Comparison of ENCODE assay signal across 1 cellular context in the genomic region with DNA sequence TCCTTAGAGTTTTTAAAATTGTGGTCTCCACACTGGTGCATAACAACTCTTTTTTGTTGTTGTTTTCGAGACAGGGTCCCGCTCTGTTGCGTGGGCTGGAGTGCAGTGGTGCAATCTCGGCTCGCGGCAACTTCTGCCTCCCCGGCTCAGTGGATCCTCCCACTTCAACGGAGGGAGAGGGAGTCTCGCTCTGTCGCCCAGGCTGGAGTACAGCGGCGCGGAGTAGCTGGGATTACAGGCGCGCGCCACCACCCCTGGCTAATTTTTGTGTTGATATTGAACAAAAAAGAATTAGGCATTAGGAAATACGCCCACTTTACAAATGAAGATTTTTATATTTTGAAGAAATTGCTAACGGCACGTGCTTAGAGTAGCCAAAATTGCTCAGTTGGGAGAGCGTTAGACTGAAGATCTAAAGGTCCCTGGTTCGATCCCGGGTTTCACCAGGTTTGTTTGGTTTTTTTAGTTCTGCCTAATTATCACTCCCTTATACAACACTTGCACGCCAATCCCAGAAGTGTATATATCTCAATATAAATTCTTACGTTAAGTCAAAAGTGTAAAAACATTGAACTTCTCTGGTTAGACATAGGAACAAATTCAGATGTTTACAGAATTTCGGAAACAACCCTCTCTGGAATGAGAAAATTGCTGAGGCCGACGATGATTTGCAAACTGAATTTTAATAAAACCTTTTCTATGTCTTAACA.
TF ChIP-seq lines count a peak whose summit lies in the region.

No MANE protein-coding gene starts in this region.

TF ChIP-seq in A549, 52 proteins besides CTCF, POLR2A, EP300 and RAD21 (continued from another document):
- TF ChIP-seq, protein P1, sequence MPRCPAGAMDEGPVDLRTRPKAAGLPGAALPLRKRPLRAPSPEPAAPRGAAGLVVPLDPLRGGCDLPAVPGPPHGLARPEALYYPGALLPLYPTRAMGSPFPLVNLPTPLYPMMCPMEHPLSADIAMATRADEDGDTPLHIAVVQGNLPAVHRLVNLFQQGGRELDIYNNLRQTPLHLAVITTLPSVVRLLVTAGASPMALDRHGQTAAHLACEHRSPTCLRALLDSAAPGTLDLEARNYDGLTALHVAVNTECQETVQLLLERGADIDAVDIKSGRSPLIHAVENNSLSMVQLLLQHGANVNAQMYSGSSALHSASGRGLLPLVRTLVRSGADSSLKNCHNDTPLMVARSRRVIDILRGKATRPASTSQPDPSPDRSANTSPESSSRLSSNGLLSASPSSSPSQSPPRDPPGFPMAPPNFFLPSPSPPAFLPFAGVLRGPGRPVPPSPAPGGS (IDR thresholded peaks at IDR 0.05): no peak
- no peak for TF ChIP-seq RFX5 (IDR thresholded peaks at IDR 0.05)
- peak; percentile 21; the same call in 1 of the 2 replicates for TF ChIP-seq SREBF2 (IDR thresholded peaks at IDR 0.05)
- TF ChIP-seq BHLHE40 (IDR thresholded peaks at IDR 0.05; ENCODE audit: low read depth, low read length): peak; percentile 43; the same call in 1 of the 2 replicates
- TF ChIP-seq, protein P2, sequence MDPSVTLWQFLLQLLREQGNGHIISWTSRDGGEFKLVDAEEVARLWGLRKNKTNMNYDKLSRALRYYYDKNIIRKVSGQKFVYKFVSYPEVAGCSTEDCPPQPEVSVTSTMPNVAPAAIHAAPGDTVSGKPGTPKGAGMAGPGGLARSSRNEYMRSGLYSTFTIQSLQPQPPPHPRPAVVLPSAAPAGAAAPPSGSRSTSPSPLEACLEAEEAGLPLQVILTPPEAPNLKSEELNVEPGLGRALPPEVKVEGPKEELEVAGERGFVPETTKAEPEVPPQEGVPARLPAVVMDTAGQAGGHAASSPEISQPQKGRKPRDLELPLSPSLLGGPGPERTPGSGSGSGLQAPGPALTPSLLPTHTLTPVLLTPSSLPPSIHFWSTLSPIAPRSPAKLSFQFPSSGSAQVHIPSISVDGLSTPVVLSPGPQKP (IDR thresholded peaks at IDR 0.05; ENCODE audit: low read depth, low read length): no peak
- TF ChIP-seq GATA3 (IDR thresholded peaks at IDR 0.05; ENCODE audit: borderline replicate concordance): no peak
- no peak for TF ChIP-seq ESRRA (IDR thresholded peaks at IDR 0.05; ENCODE audit: borderline replicate concordance, low read length)
- no peak for TF ChIP-seq NR3C1 (IDR thresholded peaks at IDR 0.05)
- TF ChIP-seq, protein P3, sequence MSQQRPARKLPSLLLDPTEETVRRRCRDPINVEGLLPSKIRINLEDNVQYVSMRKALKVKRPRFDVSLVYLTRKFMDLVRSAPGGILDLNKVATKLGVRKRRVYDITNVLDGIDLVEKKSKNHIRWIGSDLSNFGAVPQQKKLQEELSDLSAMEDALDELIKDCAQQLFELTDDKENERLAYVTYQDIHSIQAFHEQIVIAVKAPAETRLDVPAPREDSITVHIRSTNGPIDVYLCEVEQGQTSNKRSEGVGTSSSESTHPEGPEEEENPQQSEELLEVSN (IDR thresholded peaks at IDR 0.05; ENCODE audit: borderline replicate concordance, low read depth): no peak; the same call in 1 of the 2 replicates
- TF ChIP-seq RNF2 (IDR thresholded peaks at IDR 0.05; ENCODE audit: borderline replicate concordance, low read depth): no peak
- TF ChIP-seq, protein P4, sequence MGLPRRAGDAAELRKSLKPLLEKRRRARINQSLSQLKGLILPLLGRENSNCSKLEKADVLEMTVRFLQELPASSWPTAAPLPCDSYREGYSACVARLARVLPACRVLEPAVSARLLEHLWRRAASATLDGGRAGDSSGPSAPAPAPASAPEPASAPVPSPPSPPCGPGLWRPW (IDR thresholded peaks at IDR 0.05): no peak
- no peak for TF ChIP-seq PHF8 (IDR thresholded peaks at IDR 0.05; ENCODE audit: borderline replicate concordance, low read depth)
- TF ChIP-seq CHD4 (IDR thresholded peaks at IDR 0.05; ENCODE audit: borderline replicate concordance): no peak
- no peak for TF ChIP-seq FOXS1 (CRISPR knock-in tag; IDR thresholded peaks at IDR 0.05)
- no peak for TF ChIP-seq ZSCAN20 (CRISPR knock-in tag; IDR thresholded peaks at IDR 0.05)
